Comparison of ENCODE assay signal across 8 cellular contexts in the genomic region with DNA sequence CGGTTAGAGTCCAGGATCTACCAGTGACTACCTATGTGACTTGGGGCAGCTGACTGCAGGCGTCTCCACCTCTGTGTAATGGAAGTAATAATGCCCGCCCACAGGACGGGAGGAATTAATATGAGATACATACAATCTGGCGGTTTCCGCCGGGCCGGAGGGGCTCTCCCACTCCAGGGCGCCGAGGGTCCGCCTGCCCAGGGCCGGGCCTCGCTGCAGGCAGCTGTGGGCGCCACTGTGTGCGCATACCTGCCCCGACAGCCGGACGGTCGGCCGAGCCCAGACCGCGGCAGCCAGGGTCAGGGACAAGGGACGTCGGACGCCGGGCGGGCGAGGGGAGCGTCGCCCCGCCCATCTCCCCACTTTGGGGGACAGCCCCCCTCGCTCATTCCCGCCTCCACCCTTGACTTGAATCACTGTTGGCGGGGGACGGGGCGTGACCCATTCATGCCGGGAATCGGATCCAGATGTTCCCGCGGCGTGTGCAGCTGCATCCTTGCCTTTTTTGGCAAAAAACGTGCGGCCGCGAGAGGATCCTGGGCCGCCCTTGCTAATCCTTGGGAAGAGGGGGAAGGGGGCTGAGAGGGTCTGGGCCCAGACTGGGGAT. TPM values are rescaled to one million over a fixed set of nuclear protein-coding genes. Genes with fewer than 3 reads are reported as not detected.
DNase-seq lines count a peak whose midpoint lies in the region; ATAC-seq, FAIRE-seq and TF ChIP-seq lines count a peak whose summit lies in the region.

No MANE protein-coding gene starts in this region.

- TF ChIP-seq POLR2A in IMR-90 (IDR thresholded peaks at IDR 0.05; ENCODE audit: low read depth, low read length) = no peak

- TF ChIP-seq RAD21 in IMR-90 (IDR thresholded peaks at IDR 0.05; ENCODE audit: low read length) = no peak

- no peaks in the 10 kb centered on the region for H3K9me3 Mint-ChIP-seq in astrocyte (ENCODE audit: unreplicated experiment)

- peak overlapping the region; percentile 62; the same call in 1 of the 2 replicates for H4K5ac ChIP-seq in IMR-90 (ENCODE audit: low read depth, low read length)

- peak overlapping the region; percentile 95 for H2AK5ac ChIP-seq in IMR-90 (ENCODE audit: low read depth, low read length)

- peaks cover 17% of the 10 kb centered on the region for H3K36me3 ChIP-seq in BJ (ENCODE audit: control insufficient read depth, insufficient read depth, low read length)
- H3K36me3 ChIP-seq in IMR-90 (ENCODE audit: control insufficient read depth, insufficient read depth, low read length) = peaks cover 31% of the 10 kb centered on the region
- peaks cover 21% of the 10 kb centered on the region for H3K36me3 ChIP-seq in astrocyte (ENCODE audit: insufficient read depth, low read length)
- H3K36me3 ChIP-seq in skeletal muscle satellite cell (ENCODE audit: insufficient read depth, low read length) = peaks cover 39% of the 10 kb centered on the region

- peak; percentile 69 for ATAC-seq in IMR-90 (ENCODE audit: low read depth)
- no peak for ATAC-seq in GM18870 (IDR thresholded peaks at IDR 0.05; ENCODE audit: unreplicated experiment)

- H3K14ac ChIP-seq in IMR-90 (replicated peaks; ENCODE audit: low read depth, low read length) = peak overlapping the region; percentile 95

- H2AFZ ChIP-seq in IMR-90 (replicated peaks; ENCODE audit: low read length, poor library complexity) (peak overlapping the region; percentile 96), astrocyte (ENCODE audit: low read depth, low read length) (peak overlapping the region; percentile 55)

- peaks cover 42% of the 10 kb centered on the region for H3K79me2 ChIP-seq in astrocyte (ENCODE audit: insufficient read depth, low read length)

- 0 out of 2 replicates have a peak, but pooled peaks cover 3% of the 10 kb centered on the region for H4K20me1 ChIP-seq in IMR-90 (ENCODE audit: insufficient read depth, low read length)
- no peaks in the 10 kb centered on the region for H4K20me1 ChIP-seq in astrocyte (ENCODE audit: insufficient read depth, low read length)

- H3K56ac ChIP-seq in IMR-90 (ENCODE audit: extremely low read depth, insufficient read depth, low read length) = peak overlapping the region; percentile 87

- H3K4me3 Mint-ChIP-seq in astrocyte (ENCODE audit: unreplicated experiment) = peak overlapping the region; percentile 50

- H3K18ac ChIP-seq in IMR-90 (ENCODE audit: low read depth, low read length) = peak overlapping the region; percentile 68

- no peaks in the 10 kb centered on the region for H3K27me3 Mint-ChIP-seq in astrocyte (ENCODE audit: low read depth, unreplicated experiment)

- H3K9me1 ChIP-seq in IMR-90 (ENCODE audit: insufficient read depth, low read length) = peaks cover 18% of the 10 kb centered on the region

- H2BK15ac ChIP-seq in IMR-90 (ENCODE audit: low read depth, low read length) = peak overlapping the region; percentile 94; the same call in 2 of the 3 replicates

- peaks cover 47% of the 10 kb centered on the region for H3K4me1 Mint-ChIP-seq in astrocyte (ENCODE audit: low read depth, unreplicated experiment)

- peak overlapping the region; percentile 41 for H3K4me3 ChIP-seq in BJ (ENCODE audit: low read depth, low read length)
- H3K4me3 ChIP-seq in IMR-90 (ENCODE audit: insufficient read depth, low read depth, low read length) = peak overlapping the region; percentile 42
- H3K4me3 ChIP-seq in astrocyte (ENCODE audit: insufficient read depth, low read depth, low read length) = peak overlapping the region; percentile 45
- peak overlapping the region; percentile 52 for H3K4me3 ChIP-seq in iPS-11a (ENCODE audit: low read depth, low read length)
- no peak overlapping the region for H3K4me3 ChIP-seq in skeletal muscle satellite cell (ENCODE audit: low read length)

- peak overlapping the region; percentile 93 for H2BK120ac ChIP-seq in IMR-90 (ENCODE audit: low read depth, low read length)

- no TSS peak for BruUV-seq in IMR-90 (replicated peaks; lab: Mats Ljungman, UMichigan)

- no peak for FAIRE-seq in astrocyte (lab: Jason Lieb, UNC)

- peaks cover 29% of the 10 kb centered on the region for H3K4me1 ChIP-seq in IMR-90 (ENCODE audit: control insufficient read depth, insufficient read depth, low read length)
- peaks cover 50% of the 10 kb centered on the region for H3K4me1 ChIP-seq in astrocyte (ENCODE audit: insufficient read depth, low read length)
- peaks cover 39% of the 10 kb centered on the region for H3K4me1 ChIP-seq in skeletal muscle satellite cell (ENCODE audit: control insufficient read depth, insufficient read depth, low read length)

- H3K23ac ChIP-seq in IMR-90 (ENCODE audit: low read depth, low read length) = peak overlapping the region; percentile 90

- H4K8ac ChIP-seq in IMR-90 (ENCODE audit: low read depth in 2 of 2, low read length in 2 of 2) = peak overlapping the region; percentile 91 to 94

- peak overlapping the region; percentile 48 for H3K4me2 ChIP-seq in IMR-90 (ENCODE audit: low read depth, low read length)
- H3K4me2 ChIP-seq in astrocyte (ENCODE audit: low read length) = peak overlapping the region; percentile 82
- H3K4me2 ChIP-seq in skeletal muscle satellite cell (ENCODE audit: low read length) = peak overlapping the region; percentile 63

- peak overlapping the region; percentile 97 for H3K4ac ChIP-seq in IMR-90 (ENCODE audit: low read depth, low read length)

- peak overlapping the region; percentile 87 for H2BK5ac ChIP-seq in IMR-90 (ENCODE audit: low read depth, low read length, poor library complexity, severe bottlenecking)

- in situ Hi-C loops in IMR-90 (cut with MboI; ENCODE audit: low sequenced_read_pairs) = no loop called here

- intact Hi-C loops in IMR-90 (cut with micrococcal nuclease) = no loop called here

- CTCF ChIA-PET in BJ (lab: Yijun Ruan, JAX) (interaction anchor here (0.6 to 2.8 kb wide), 3 partner anchors 16 to 23 kb away, joined by 3 to 9 read pairs (median 4); a partner anchor contains a TSS), IMR-90 (lab: Yijun Ruan, JAX) (no interaction called here)

- H3K27ac ChIP-seq in IMR-90 (ENCODE audit: insufficient read depth, low read length) = peak overlapping the region; percentile 93
- peak overlapping the region; percentile 75 for H3K27ac ChIP-seq in astrocyte (ENCODE audit: low read depth, low read length)

- dilution Hi-C loops in IMR-90 (cut with HindIII; ENCODE audit: low sequenced_read_pairs, unreplicated experiment) = no loop called here

- H3K36me3 Mint-ChIP-seq in astrocyte (ENCODE audit: low read depth, unreplicated experiment) = peaks cover 15% of the 10 kb centered on the region

- peaks cover 22 to 52% of the 10 kb centered on the region in 2 experiments; a peak in 3 of 4 replicates for H3K79me1 ChIP-seq in IMR-90 (ENCODE audit: low read depth in 1 of 2, low read length in 2 of 2)

- peak overlapping the region; percentile 12 for H3K27ac Mint-ChIP-seq in astrocyte (ENCODE audit: unreplicated experiment)

- H3K9ac ChIP-seq in IMR-90 (ENCODE audit: low read depth, low read length) (peak overlapping the region; percentile 54), astrocyte (ENCODE audit: low read length) (peak overlapping the region; percentile 65), skeletal muscle satellite cell (ENCODE audit: low read depth, low read length) (no peak overlapping the region)

- TF ChIP-seq CTCF in BJ (IDR thresholded peaks at IDR 0.05; ENCODE audit: insufficient read depth, low read depth, low read length) (no peak), IMR-90 (conservative IDR thresholded peaks at IDR 0.05; ENCODE audit: low read depth, low read length) (no peak), astrocyte (IDR thresholded peaks at IDR 0.05; ENCODE audit: insufficient read depth, low read depth, low read length) (no peak)

- POLR2A ChIA-PET in BJ (lab: Charles Lee) (no interaction called here), IMR-90 (lab: Charles Lee; ENCODE audit: unreplicated experiment) (interaction anchor here (0.6 to 1.6 kb wide), 2 partner anchors 51 to 376 kb away, joined by 3 to 4 read pairs; a partner anchor contains a TSS)

- peak overlapping the region; percentile 83 for H2BK20ac ChIP-seq in IMR-90 (ENCODE audit: low read depth, low read length)

- H3K27me3 ChIP-seq in BJ (ENCODE audit: control insufficient read depth, insufficient read depth, low read length) = no peaks in the 10 kb centered on the region
- H3K27me3 ChIP-seq in IMR-90 (ENCODE audit: control insufficient read depth, insufficient read depth, low read length) = no peaks in the 10 kb centered on the region
- H3K27me3 ChIP-seq in astrocyte (ENCODE audit: insufficient read depth, low read length) = no peaks in the 10 kb centered on the region
- no peaks in the 10 kb centered on the region for H3K27me3 ChIP-seq in skeletal muscle satellite cell (ENCODE audit: control insufficient read depth, insufficient read depth, low read length)

- DNase-seq in BJ (ENCODE audit: low read depth) (no peak), IMR-90 (peak; percentile 89), astrocyte (ENCODE audit: low read depth) (peak; percentile 72), NCI-H2107 (lab: John Stamatoyannopoulos, UW) (no peak), A172 (ENCODE audit: low spot score) (no peak)

- peak overlapping the region; percentile 98 for H2AK9ac ChIP-seq in IMR-90 (replicated peaks; ENCODE audit: low read depth, low read length, poor library complexity)

- H3K9me3 ChIP-seq in IMR-90 (ENCODE audit: control insufficient read depth, insufficient read depth, low read length) = no peaks in the 10 kb centered on the region
- no peaks in the 10 kb centered on the region for H3K9me3 ChIP-seq in astrocyte (ENCODE audit: insufficient read depth, low read depth, low read length)
- no peaks in the 10 kb centered on the region for H3K9me3 ChIP-seq in skeletal muscle satellite cell (replicated peaks; ENCODE audit: low read length)

- peak overlapping the region; percentile 97 for H4K91ac ChIP-seq in IMR-90 (ENCODE audit: insufficient read depth, low read depth, low read length)

- 0% methylated on average over 7 of the region's 46 CpGs; no CpG with 5 or more reads in 1 of the 2 experiments for WGBS in IMR-90 (ENCODE audit: extremely low coverage in 2 of 2, insufficient read length in 1 of 2), 2 experiments

RNA-seq across cellular contexts. Expression of a gene that starts 6.1 kb away (rescaled TPM):
- polyA plus RNA-seq in BJ (2011; rRNA removed) (26.2 and 47.1 TPM in 2 replicates), IMR-90 (2012; rRNA removed) (35.7 and 39.9 TPM in 2 replicates)
- polyA minus RNA-seq in BJ (2011; rRNA and poly(A)+ RNA removed) = 15.8 and 17.2 TPM in 2 replicates
- total RNA-seq in IMR-90 (2012; rRNA removed) (90.0 and 109 TPM in 2 replicates), astrocyte (66.5 and 76.8 TPM in 2 replicates)
- 7.2 and 42.6 TPM in 2 replicates for polyA plus RNA-seq in IMR-90 (2012; cell fraction: cytosol; rRNA removed)
- 10.4 and 48.2 TPM in 2 replicates for polyA plus RNA-seq in IMR-90 (2012; cell fraction: nucleus; rRNA removed; ENCODE audit: low replicate concordance)
- 77.5 and 94.6 TPM in 2 replicates for total RNA-seq in skeletal muscle satellite cell (2012; rRNA removed)
- total RNA-seq in A172 (2014; rRNA removed; shearing (Covaris generic)) = 77.4 and 117 TPM in 2 replicates

RNA-seq across cellular contexts. Expression of a gene that starts 9.4 kb away (rescaled TPM):
- polyA plus RNA-seq in BJ (2011; rRNA removed) = 7.9 and 13.0 TPM in 2 replicates
- 21.9 and 25.9 TPM in 2 replicates for polyA minus RNA-seq in BJ (2011; rRNA and poly(A)+ RNA removed)
- total RNA-seq in IMR-90 (2012; rRNA removed) = 7.2 and 11.5 TPM in 2 replicates
- polyA plus RNA-seq in IMR-90 (2012; rRNA removed) = 26.0 and 27.1 TPM in 2 replicates
- 25.2 and 47.0 TPM in 2 replicates for polyA plus RNA-seq in IMR-90 (2012; cell fraction: cytosol; rRNA removed)
- 24.2 and 52.9 TPM in 2 replicates for polyA plus RNA-seq in IMR-90 (2012; cell fraction: nucleus; rRNA removed; ENCODE audit: low replicate concordance)
- total RNA-seq in astrocyte = 107 and 116 TPM in 2 replicates
- 13.1 and 17.2 TPM in 2 replicates for total RNA-seq in skeletal muscle satellite cell (2012; rRNA removed)
- 14.8 and 23.1 TPM in 2 replicates for total RNA-seq in A172 (2014; rRNA removed; shearing (Covaris generic))

RNA-seq across cellular contexts. Expression of a gene that starts 16.7 kb away (rescaled TPM):
- polyA plus RNA-seq in BJ (2011; rRNA removed) (18.3 and 29.6 TPM in 2 replicates), IMR-90 (2012; rRNA removed) (19.3 and 22.0 TPM in 2 replicates)
- polyA minus RNA-seq in BJ (2011; rRNA and poly(A)+ RNA removed) = 9.3 and 11.6 TPM in 2 replicates
- total RNA-seq in IMR-90 (2012; rRNA removed) (27.8 and 58.3 TPM in 2 replicates), astrocyte (38.2 and 42.6 TPM in 2 replicates)
- 7.2 and 12.9 TPM in 2 replicates for polyA plus RNA-seq in IMR-90 (2012; cell fraction: cytosol; rRNA removed)
- polyA plus RNA-seq in IMR-90 (2012; cell fraction: nucleus; rRNA removed; ENCODE audit: low replicate concordance) = 2.1 and 14.6 TPM in 2 replicates
- 61.4 and 67.7 TPM in 2 replicates for total RNA-seq in skeletal muscle satellite cell (2012; rRNA removed)
- total RNA-seq in A172 (2014; rRNA removed; shearing (Covaris generic)) = 69.8 and 102 TPM in 2 replicates

RNA-seq across cellular contexts. Expression of a gene that starts 49.0 kb away (rescaled TPM):
- 21.0 and 21.9 TPM in 2 replicates for polyA plus RNA-seq in BJ (2011; rRNA removed)
- polyA minus RNA-seq in BJ (2011; rRNA and poly(A)+ RNA removed) = 15.2 and 17.3 TPM in 2 replicates
- 17.2 and 20.4 TPM in 2 replicates for total RNA-seq in IMR-90 (2012; rRNA removed)
- polyA plus RNA-seq in IMR-90 (2012; rRNA removed) = 8.0 and 9.4 TPM in 2 replicates
- polyA plus RNA-seq in IMR-90 (2012; cell fraction: cytosol; rRNA removed) = 4.2 and 4.5 TPM in 2 replicates
- 11.0 and 21.5 TPM in 2 replicates for polyA plus RNA-seq in IMR-90 (2012; cell fraction: nucleus; rRNA removed; ENCODE audit: low replicate concordance)
- total RNA-seq in astrocyte = 19.4 and 21.4 TPM in 2 replicates
- total RNA-seq in skeletal muscle satellite cell (2012; rRNA removed) = 24.5 and 25.3 TPM in 2 replicates
- total RNA-seq in A172 (2014; rRNA removed; shearing (Covaris generic)) = 7.5 and 9.1 TPM in 2 replicates

RNA-seq across cellular contexts. Expression of a gene that starts 50.7 kb away (rescaled TPM):
- polyA plus RNA-seq in BJ (2011; rRNA removed) (not detected in 2 replicates), IMR-90 (2012; rRNA removed) (not detected in 2 replicates)
- not detected in 2 replicates for polyA minus RNA-seq in BJ (2011; rRNA and poly(A)+ RNA removed)
- total RNA-seq in IMR-90 (2012; rRNA removed) (not detected in 2 replicates), astrocyte (2.3 and 3.3 TPM in 2 replicates)
- 0.03 TPM in 1 of 2 replicates, not detected in the other for polyA plus RNA-seq in IMR-90 (2012; cell fraction: cytosol; rRNA removed)
- polyA plus RNA-seq in IMR-90 (2012; cell fraction: nucleus; rRNA removed; ENCODE audit: low replicate concordance) = 0.03 TPM in 1 of 2 replicates, not detected in the other
- 0.22 TPM in 1 of 2 replicates, not detected in the other for total RNA-seq in skeletal muscle satellite cell (2012; rRNA removed)
- 0.41 TPM in 1 of 2 replicates, not detected in the other for total RNA-seq in A172 (2014; rRNA removed; shearing (Covaris generic))

Comparison
In these comparisons a context has a peak if more than half of its experiments do, and no peak if none do; other contexts are left out.
1. DNase-seq: peak in IMR-90 (single experiment) and astrocyte (single experiment); none in BJ (single experiment), NCI-H2107 (single experiment) and A172 (single experiment).
2. Peak in every context shown above with its lines, with median percentiles within 50 percentile points of each other: H3K4me2 ChIP-seq.